In genomic region chr22:37043828-37044538, GRCh38 we compare ENCODE assay signal across 8 cellular contexts. TPM values are rescaled to one million over a fixed set of nuclear protein-coding genes. Genes with fewer than 3 reads are reported as not detected.
DNase-seq lines count a peak whose midpoint lies in the region; ATAC-seq and TF ChIP-seq lines count a peak whose summit lies in the region.

No MANE protein-coding gene starts in this region.

- intact Hi-C loops in dorsolateral prefrontal cortex (cut with DNase I) = no loop called here

- TF ChIP-seq CTCF in NB4 (IDR thresholded peaks at IDR 0.05; ENCODE audit: low read depth, low read length) (peak; percentile 71), fibroblast of lung (conservative IDR thresholded peaks at IDR 0.05 in 1 of 2, IDR thresholded peaks at IDR 0.05 in 1 of 2; ENCODE audit: low read depth in 1 of 2, low read length in 2 of 2) (peak; percentile 34 to 53), omental fat pad (IDR thresholded peaks at IDR 0.05) (no peak), dorsolateral prefrontal cortex (IDR thresholded peaks at IDR 0.05 in 54 of 56, conservative IDR thresholded peaks at IDR 0.05 in 2 of 56; ENCODE audit: low read depth in 1 of 56, partially characterized antibody in 56 of 56) (peak in 24 of 56 donors; percentile 9 to 40 (median 22))

- no peak for TF ChIP-seq POLR2A in NB4 (IDR thresholded peaks at IDR 0.05; ENCODE audit: extremely low read depth, insufficient read length)

- H3K27me3 ChIP-seq in fibroblast of lung (ENCODE audit: control insufficient read depth, insufficient read depth, low read length) = no peaks in the 10 kb centered on the region
- H3K27me3 ChIP-seq in dorsolateral prefrontal cortex = no peaks in the 10 kb centered on the region

- H3K9ac ChIP-seq in fibroblast of lung (ENCODE audit: insufficient read depth, low read length) = no peak overlapping the region

- H3K4me3 ChIP-seq in NB4 (ENCODE audit: low read depth, low read length) (no peak overlapping the region), fibroblast of lung (replicated peaks in 1 of 4; ENCODE audit: control extremely low read depth in 1 of 4, insufficient read depth in 1 of 4, low read depth in 3 of 4, low read length in 4 of 4) (no peak overlapping the region), dorsolateral prefrontal cortex (no peak overlapping the region)

- H2AFZ ChIP-seq in fibroblast of lung (ENCODE audit: low read length) = no peak overlapping the region

- no peak overlapping the region for H3K4me2 ChIP-seq in fibroblast of lung (ENCODE audit: extremely low read depth, insufficient read depth, low read length)

- H3K36me3 ChIP-seq in fibroblast of lung (ENCODE audit: control insufficient read depth, insufficient read depth, low read length) = no peaks in the 10 kb centered on the region

- H3K9me3 ChIP-seq in fibroblast of lung (ENCODE audit: control insufficient read depth, insufficient read depth, low read depth, low read length) = no peaks in the 10 kb centered on the region

- no peaks in the 10 kb centered on the region for H4K20me1 ChIP-seq in fibroblast of lung (ENCODE audit: control insufficient read depth, extremely low read depth, insufficient read depth, low read length)

- H3K27ac ChIP-seq in fibroblast of lung (ENCODE audit: insufficient read depth, low read length) (no peak overlapping the region), dorsolateral prefrontal cortex (no peak overlapping the region)

- ATAC-seq in GM18511 (IDR thresholded peaks at IDR 0.05; ENCODE audit: unreplicated experiment) (peak; percentile 54), omental fat pad (ENCODE audit: low FRiP score) (peak; percentile 82), GM21367 (IDR thresholded peaks at IDR 0.05; ENCODE audit: unreplicated experiment) (no peak)
- ATAC-seq in activated CD4-positive, CD25-positive, alpha-beta regulatory T cell treated with anti-CD3 and anti-CD28 coated beads, Interleukin-2, amount 50 U/mL, for 24 hours = peak; percentile 72 to 80

- no peaks in the 10 kb centered on the region for H3K79me2 ChIP-seq in fibroblast of lung (ENCODE audit: control insufficient read depth, insufficient read depth, low read length)

- H3K4me1 ChIP-seq in fibroblast of lung (ENCODE audit: control insufficient read depth, extremely low read depth, insufficient read depth, low read length) = no peaks in the 10 kb centered on the region

- DNase-seq in AG08395 (ENCODE audit: low spot score) (peak; percentile 48), NB4 (ENCODE audit: low read depth) (peak; percentile 82), fibroblast of lung (ENCODE audit: low read depth in 2 of 2) (peak; percentile 33 to 45), omental fat pad (ENCODE audit: low spot score) (peak; percentile 31), dorsolateral prefrontal cortex (no peak)

RNA-seq across cellular contexts. Expression of gene KCTD17, which starts 7.6 kb away (rescaled TPM):
- 19.3 and 19.5 TPM in 2 replicates for total RNA-seq in fibroblast of lung
- polyA plus RNA-seq in fibroblast of lung = 10.6 and 19.2 TPM in 2 replicates
- polyA plus RNA-seq in fibroblast of lung (2012) = 21.7 and 36.7 TPM in 2 replicates
- polyA minus RNA-seq in fibroblast of lung (ENCODE audit: low replicate concordance) = 34.2 and 80.6 TPM in 2 replicates
- total RNA-seq in omental fat pad = 10 to 100 TPM in 1 of 4 donors, 1 to 10 TPM in 3; 6.2 to 17.3 (median 8.3) TPM
- 100 to 1,000 TPM in 55 of 120 experiments, 10 to 100 TPM in 65; 61.1 to 128 (median 98.0) TPM for total RNA-seq in dorsolateral prefrontal cortex

RNA-seq across cellular contexts. Expression of gene MPST, which starts 24.4 kb away (rescaled TPM):
- total RNA-seq in fibroblast of lung = 51.5 and 76.8 TPM in 2 replicates
- 13.5 and 14.8 TPM in 2 replicates for polyA plus RNA-seq in fibroblast of lung
- polyA plus RNA-seq in fibroblast of lung (2012) = 30.6 and 37.6 TPM in 2 replicates
- 11.8 and 20.9 TPM in 2 replicates for polyA minus RNA-seq in fibroblast of lung (ENCODE audit: low replicate concordance)
- total RNA-seq in omental fat pad = 100 to 1,000 TPM in 3 of 4 donors, 10 to 100 TPM in 1; 73.9 to 193 (median 145) TPM
- 10 to 100 TPM; 12.8 to 46.5 (median 22.4) TPM for total RNA-seq in dorsolateral prefrontal cortex

RNA-seq across cellular contexts. Expression of gene TST, which starts 24.7 kb away (rescaled TPM):
- total RNA-seq in fibroblast of lung = 21.6 and 25.4 TPM in 2 replicates
- polyA plus RNA-seq in fibroblast of lung = 11.7 and 12.7 TPM in 2 replicates
- 24.5 and 25.9 TPM in 2 replicates for polyA plus RNA-seq in fibroblast of lung (2012)
- polyA minus RNA-seq in fibroblast of lung (ENCODE audit: low replicate concordance) = 15.2 and 17.2 TPM in 2 replicates
- 100 to 1,000 TPM in 1 of 4 donors, 10 to 100 TPM in 3; 45.4 to 141 (median 78.0) TPM for total RNA-seq in omental fat pad
- 10 to 100 TPM in 116 of 120 experiments, 1 to 10 TPM in 4; 8.8 to 40.3 (median 19.7) TPM for total RNA-seq in dorsolateral prefrontal cortex

Comparison
In these comparisons a context has a peak if more than half of its experiments do, and no peak if none do; other contexts are left out.
1. DNase-seq: peak in AG08395 (single experiment), NB4 (single experiment), fibroblast of lung (2 of 2) and omental fat pad (single experiment); none in dorsolateral prefrontal cortex (0 of 10).
2. CTCF ChIP-seq: peak in NB4 (single experiment) and fibroblast of lung (2 of 2); none in omental fat pad (0 of 3).